Comparison of ENCODE assay signal across 17 cellular contexts in genomic region chr13:112954488-112955270, GRCh38. TPM values are rescaled to one million over a fixed set of nuclear protein-coding genes. Genes with fewer than 3 reads are reported as not detected.
DNase-seq lines count a peak whose midpoint lies in the region; ATAC-seq and TF ChIP-seq lines count a peak whose summit lies in the region.
"Had no signal": no experiment of that assay in that cellular context is flagged by ENCODE, and none has a peak within 500 bp of the region (broad histone marks: within the 10 kb centered on the region; RNA-seq: fewer than 3 reads in every experiment).

No MANE protein-coding gene starts in this region.

- TF ChIP-seq CTCF in heart left ventricle (IDR thresholded peaks at IDR 0.05) = no peak
- no peak for TF ChIP-seq CTCF in mucosa of descending colon (IDR thresholded peaks at IDR 0.05)

- H3K36me3 ChIP-seq in heart left ventricle (no peaks in the 10 kb centered on the region), mucosa of descending colon (ENCODE audit: low read depth) (no peaks in the 10 kb centered on the region)
- H3K36me3 ChIP-seq: SJSA1 had no signal

- H3K4me3 ChIP-seq in heart left ventricle (no peak overlapping the region), mucosa of descending colon (no peak overlapping the region)
- H3K4me3 ChIP-seq: SJSA1 had no signal

- intact Hi-C loops in Right ventricle myocardium inferior (cut with DNase I) (no loop called here), heart left ventricle (cut with DNase I) (loop anchor here in 2 of 10 donors (5.0 kb wide), 2 partner anchors 68 to 78 kb away; no protein-coding TSS in a partner anchor), mucosa of descending colon (cut with DNase I, micrococcal nuclease) (no loop called here)

- ATAC-seq in Right ventricle myocardium inferior (no peak), heart left ventricle (no peak), mucosa of descending colon (peak; percentile 57), HG02852 (IDR thresholded peaks at IDR 0.05; ENCODE audit: unreplicated experiment) (no peak)

- no peak overlapping the region for H3K27ac ChIP-seq in heart left ventricle
- H3K27ac ChIP-seq: C4-2B, SJSA1 had no signal

- WGBS in heart left ventricle, 4 donors = 86 to 90% (median 90%) methylated on average over 13 of the region's 13 CpGs

- TF ChIP-seq POLR2A in heart left ventricle (IDR thresholded peaks at IDR 0.05) = no peak

- H3K4me1 ChIP-seq in heart left ventricle = peaks cover 0 to 17% (median 9%) of the 10 kb centered on the region in 12 donors
- no peaks in the 10 kb centered on the region for H3K4me1 ChIP-seq in mucosa of descending colon (ENCODE audit: low read depth)
- H3K4me1 ChIP-seq: SJSA1 had no signal

- no peaks in the 10 kb centered on the region for H3K9me3 ChIP-seq in heart left ventricle
- no peaks in the 10 kb centered on the region for H3K9me3 ChIP-seq in mucosa of descending colon
- H3K9me3 ChIP-seq: Caco-2, SJSA1 had no signal

- DNase-seq in Right ventricle myocardium inferior (ENCODE audit: missing footprints) = peak; percentile 53
- DNase-seq in heart left ventricle = no peak
- DNase-seq in NCI-H774 (lab: John Stamatoyannopoulos, UW) = peak; percentile 75
- DNase-seq in mucosa of descending colon = no peak
- DNase-seq in epidermal melanocyte (ENCODE audit: insufficient read length, low spot score) = no peak
- no peak for DNase-seq in NCI-H2171 treated with DMSO at 0.1 percent for 48 hours (lab: John Stamatoyannopoulos, UW)
- DNase-seq: DMS53, HFFc6, Kasumi-1, MM.1S, NCI-H1105, NCI-H1930, NCI-H524 had no signal

- no peaks in the 10 kb centered on the region for H3K27me3 ChIP-seq in heart left ventricle

RNA-seq across cellular contexts. Expression of gene MCF2L, which starts 14.3 kb away (rescaled TPM):
- total RNA-seq in Right ventricle myocardium inferior (45.9 TPM), heart left ventricle (10 to 100 TPM; 26.0 to 61.0 (median 43.6) TPM), mucosa of descending colon (100 to 1,000 TPM in 1 of 3 donors, 10 to 100 TPM in 2; 53.9 to 109 (median 95.4) TPM)
- 10 to 100 TPM; 37.7 to 40.0 TPM for polyA plus RNA-seq in heart left ventricle
- total RNA-seq: HFFc6 had no signal

Comparison
In these comparisons a context has a peak if more than half of its experiments do, and no peak if none do; other contexts are left out.
1. DNase-seq: peak in Right ventricle myocardium inferior (single experiment) and NCI-H774 (single experiment); none in heart left ventricle (0 of 5), mucosa of descending colon (0 of 3), epidermal melanocyte (single experiment) and NCI-H2171 treated with DMSO at 0.1 percent for 48 hours (single experiment).